ENCODE assay signal across 1 cellular context in genomic region chr1:228156518-228156875, GRCh38.
TF ChIP-seq lines count a peak whose summit lies in the region.

No MANE protein-coding gene starts in this region.

TF ChIP-seq in SK-N-SH, 30 proteins besides CTCF, POLR2A, EP300 and RAD21:
- TF ChIP-seq RCOR1 (IDR thresholded peaks at IDR 0.05; ENCODE audit: low read length): no peak
- TF ChIP-seq TAF1 (IDR thresholded peaks at IDR 0.05; ENCODE audit: borderline replicate concordance, low read depth, low read length): no peak
- TF ChIP-seq MXI1 (IDR thresholded peaks at IDR 0.05; ENCODE audit: low read depth, low read length): no peak
- no peak for TF ChIP-seq RXRA (IDR thresholded peaks at IDR 0.05; ENCODE audit: borderline replicate concordance, low read depth)
- no peak for TF ChIP-seq JUND (IDR thresholded peaks at IDR 0.05)
- no peak for TF ChIP-seq GATA2 (CRISPR knock-in tag; IDR thresholded peaks at IDR 0.05)
- no peak for TF ChIP-seq PBX3 (IDR thresholded peaks at IDR 0.05)
- TF ChIP-seq, protein P1, sequence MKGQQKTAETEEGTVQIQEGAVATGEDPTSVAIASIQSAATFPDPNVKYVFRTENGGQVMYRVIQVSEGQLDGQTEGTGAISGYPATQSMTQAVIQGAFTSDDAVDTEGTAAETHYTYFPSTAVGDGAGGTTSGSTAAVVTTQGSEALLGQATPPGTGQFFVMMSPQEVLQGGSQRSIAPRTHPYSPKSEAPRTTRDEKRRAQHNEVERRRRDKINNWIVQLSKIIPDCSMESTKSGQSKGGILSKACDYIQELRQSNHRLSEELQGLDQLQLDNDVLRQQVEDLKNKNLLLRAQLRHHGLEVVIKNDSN (IDR thresholded peaks at IDR 0.05; ENCODE audit: borderline replicate concordance, low read depth): no peak
- TF ChIP-seq FOSL2 (IDR thresholded peaks at IDR 0.05; ENCODE audit: borderline replicate concordance, low read depth): no peak
- TF ChIP-seq NFIC (IDR thresholded peaks at IDR 0.05; ENCODE audit: borderline replicate concordance): no peak
- TF ChIP-seq, protein P2, sequence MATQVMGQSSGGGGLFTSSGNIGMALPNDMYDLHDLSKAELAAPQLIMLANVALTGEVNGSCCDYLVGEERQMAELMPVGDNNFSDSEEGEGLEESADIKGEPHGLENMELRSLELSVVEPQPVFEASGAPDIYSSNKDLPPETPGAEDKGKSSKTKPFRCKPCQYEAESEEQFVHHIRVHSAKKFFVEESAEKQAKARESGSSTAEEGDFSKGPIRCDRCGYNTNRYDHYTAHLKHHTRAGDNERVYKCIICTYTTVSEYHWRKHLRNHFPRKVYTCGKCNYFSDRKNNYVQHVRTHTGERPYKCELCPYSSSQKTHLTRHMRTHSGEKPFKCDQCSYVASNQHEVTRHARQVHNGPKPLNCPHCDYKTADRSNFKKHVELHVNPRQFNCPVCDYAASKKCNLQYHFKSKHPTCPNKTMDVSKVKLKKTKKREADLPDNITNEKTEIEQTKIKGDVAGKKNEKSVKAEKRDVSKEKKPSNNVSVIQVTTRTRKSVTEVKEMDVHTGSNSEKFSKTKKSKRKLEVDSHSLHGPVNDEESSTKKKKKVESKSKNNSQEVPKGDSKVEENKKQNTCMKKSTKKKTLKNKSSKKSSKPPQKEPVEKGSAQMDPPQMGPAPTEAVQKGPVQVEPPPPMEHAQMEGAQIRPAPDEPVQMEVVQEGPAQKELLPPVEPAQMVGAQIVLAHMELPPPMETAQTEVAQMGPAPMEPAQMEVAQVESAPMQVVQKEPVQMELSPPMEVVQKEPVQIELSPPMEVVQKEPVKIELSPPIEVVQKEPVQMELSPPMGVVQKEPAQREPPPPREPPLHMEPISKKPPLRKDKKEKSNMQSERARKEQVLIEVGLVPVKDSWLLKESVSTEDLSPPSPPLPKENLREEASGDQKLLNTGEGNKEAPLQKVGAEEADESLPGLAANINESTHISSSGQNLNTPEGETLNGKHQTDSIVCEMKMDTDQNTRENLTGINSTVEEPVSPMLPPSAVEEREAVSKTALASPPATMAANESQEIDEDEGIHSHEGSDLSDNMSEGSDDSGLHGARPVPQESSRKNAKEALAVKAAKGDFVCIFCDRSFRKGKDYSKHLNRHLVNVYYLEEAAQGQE (IDR thresholded peaks at IDR 0.05; ENCODE audit: low read depth, low read length): no peak
- no peak for TF ChIP-seq USF2 (IDR thresholded peaks at IDR 0.05; ENCODE audit: borderline replicate concordance, low read depth, low read length)
- no peak for TF ChIP-seq YY1 (IDR thresholded peaks at IDR 0.05; ENCODE audit: low read depth)
- no peak for TF ChIP-seq FOXJ3 (CRISPR knock-in tag; IDR thresholded peaks at IDR 0.05)
- no peak for TF ChIP-seq FOXM1 (IDR thresholded peaks at IDR 0.05; ENCODE audit: low read depth)
- TF ChIP-seq POLR2AphosphoS5 (IDR thresholded peaks at IDR 0.05; ENCODE audit: low read depth, low read length): no peak
- TF ChIP-seq TCF12 (IDR thresholded peaks at IDR 0.05): no peak
- TF ChIP-seq MEF2A (IDR thresholded peaks at IDR 0.05; ENCODE audit: borderline replicate concordance, low read depth): no peak
- TF ChIP-seq EZH2phosphoT487 (IDR thresholded peaks at IDR 0.05; ENCODE audit: borderline replicate concordance, low read depth): no peak
- no peak for TF ChIP-seq RFX5 (IDR thresholded peaks at IDR 0.05; ENCODE audit: low read length)
